In genomic region chr1:150563340-150564038, GRCh38 we compare ENCODE assay signal across 8 cellular contexts. TPM values are rescaled to one million over a fixed set of nuclear protein-coding genes. Genes with fewer than 3 reads are reported as not detected.
DNase-seq lines count a peak whose midpoint lies in the region; ATAC-seq and TF ChIP-seq lines count a peak whose summit lies in the region.

No MANE protein-coding gene starts in this region.

- DNase-seq in DMS79 treated with DMSO at 0.1 percent for 48 hours (lab: John Stamatoyannopoulos, UW) (peak; percentile 40), DMS79 (lab: John Stamatoyannopoulos, UW) (no peak), gastrocnemius medialis (peak in 1 of 2 donors; percentile 57)
- peak; percentile 54 to 66 for DNase-seq in activated T-cell treated with anti-CD3 and anti-CD28 coated beads, Interleukin-2, amount 50 U/mL, for 48 hours

- H3K9ac ChIP-seq in KMS-11, result peak overlapping the region; percentile 18

- peaks cover 34% of the 10 kb centered on the region for H3K79me2 ChIP-seq in KMS-11 (ENCODE audit: insufficient read depth, low read depth)

- H3K27me3 ChIP-seq in KMS-11 (ENCODE audit: insufficient read depth, low read depth), result no peaks in the 10 kb centered on the region
- H3K27me3 ChIP-seq in gastroesophageal sphincter, result no peaks in the 10 kb centered on the region
- H3K27me3 ChIP-seq in gastrocnemius medialis, result no peaks in the 10 kb centered on the region

- no peak for ATAC-seq in gastroesophageal sphincter
- no peak for ATAC-seq in gastrocnemius medialis
- no peak for ATAC-seq in HG03095 (IDR thresholded peaks at IDR 0.05; ENCODE audit: unreplicated experiment)
- no peak for ATAC-seq in GM21528 (IDR thresholded peaks at IDR 0.05; ENCODE audit: low FRiP score, unreplicated experiment)

- in situ Hi-C loops in gastrocnemius medialis (cut with MboI; ENCODE audit: low sequenced_read_pairs in 4 of 4), result loop anchor here in 3 of 4 donors (5.0 to 10.0 kb wide), 2 partner anchors 61 to 64 kb away; partner anchors contain the start of gene ENSA (in 3 of the 3)

- H3K4me3 ChIP-seq in KMS-11 (IDR thresholded peaks at IDR 0.05; ENCODE audit: insufficient read depth, low read depth, low read length), result peak overlapping the region; percentile 90
- peak overlapping the region in 1 of 2 donors; percentile 64 for H3K4me3 ChIP-seq in gastroesophageal sphincter
- H3K4me3 ChIP-seq in gastrocnemius medialis, result peak overlapping the region in 3 of 4 donors; percentile 68 to 75 (median 72)

- TF ChIP-seq POLR2A in gastroesophageal sphincter (IDR thresholded peaks at IDR 0.05) (no peak), gastrocnemius medialis (IDR thresholded peaks at IDR 0.05) (no peak)

- peak overlapping the region; percentile 100 for H3K4me2 ChIP-seq in KMS-11

- no peaks in the 10 kb centered on the region for H3K9me3 ChIP-seq in gastroesophageal sphincter
- no peaks in the 10 kb centered on the region for H3K9me3 ChIP-seq in gastrocnemius medialis

- no peak for TF ChIP-seq EP300 in gastroesophageal sphincter (IDR thresholded peaks at IDR 0.05)

- no peaks in the 10 kb centered on the region for H4K20me1 ChIP-seq in KMS-11 (ENCODE audit: insufficient read depth)

- H3K36me3 ChIP-seq in KMS-11 (ENCODE audit: insufficient read depth) (no peaks in the 10 kb centered on the region), gastroesophageal sphincter (no peaks in the 10 kb centered on the region), gastrocnemius medialis (no peaks in the 10 kb centered on the region)

- H2AFZ ChIP-seq in KMS-11 (ENCODE audit: low read depth), result no peak overlapping the region; the same call in 1 of the 2 replicates

- peaks cover 76% of the 10 kb centered on the region for H3K4me1 ChIP-seq in KMS-11 (ENCODE audit: low read depth, poor library complexity, severe bottlenecking)
- H3K4me1 ChIP-seq in gastroesophageal sphincter, result peaks cover 48 to 85% (median 68%) of the 10 kb centered on the region in 3 donors
- peaks cover 83 to 84% of the 10 kb centered on the region in 2 donors for H3K4me1 ChIP-seq in gastrocnemius medialis

- H3K27ac ChIP-seq in KMS-11 (peak overlapping the region; percentile 77), gastroesophageal sphincter (peak overlapping the region; percentile 97 to 100 (median 100)), gastrocnemius medialis (peak overlapping the region; percentile 100)

- WGBS in gastroesophageal sphincter (ENCODE audit: low coverage in 1 of 2), 2 donors, result 26 to 29% methylated on average over 3 to 4 of the region's 4 CpGs

- intact Hi-C loops in gastrocnemius medialis (cut with DNase I; ENCODE audit: low total_unique reads), result loop anchor here (5.0 to 10.0 kb wide), 5 partner anchors 281 to 584 kb away; partner anchors contain the start of genes ARNT, CERS2, CIART and MINDY1

- TF ChIP-seq CTCF in KMS-11 (conservative IDR thresholded peaks at IDR 0.05; ENCODE audit: low read depth, low read length) (peak; percentile 3; the same call in 1 of the 2 replicates), gastroesophageal sphincter (IDR thresholded peaks at IDR 0.05) (no peak), gastrocnemius medialis (IDR thresholded peaks at IDR 0.05 in 4 of 5, conservative IDR thresholded peaks at IDR 0.05 in 1 of 5) (no peak)

RNA-seq across cellular contexts. Expression of gene ADAMTSL4, which starts 14.3 kb away (rescaled TPM):
- total RNA-seq in gastroesophageal sphincter, result 10 to 100 TPM; 27.1 to 66.5 (median 36.3) TPM
- 10 to 100 TPM in 2 of 4 donors, 1 to 10 TPM in 2; 5.6 to 30.0 (median 10.7) TPM for total RNA-seq in gastrocnemius medialis

RNA-seq across cellular contexts. Expression of gene MCL1, which starts 15.9 kb away (rescaled TPM):
- 100 to 1,000 TPM; 212 to 353 (median 317) TPM for total RNA-seq in gastroesophageal sphincter
- total RNA-seq in gastrocnemius medialis, result 100 to 1,000 TPM; 136 to 199 (median 176) TPM

RNA-seq across cellular contexts. Expression of gene FALEC, which starts 47.9 kb away (rescaled TPM):
- total RNA-seq in gastroesophageal sphincter, result not detected
- total RNA-seq in gastrocnemius medialis, result not detected

RNA-seq across cellular contexts. Expression of gene ECM1, which starts 55.6 kb away (rescaled TPM):
- total RNA-seq in gastroesophageal sphincter (10 to 100 TPM; 12.6 to 29.7 (median 19.4) TPM), gastrocnemius medialis (1 to 10 TPM; 1.5 to 8.5 (median 5.6) TPM)
